1 cellular context compared by ENCODE assay signal in genomic region chr10:72334196-72334831, GRCh38.
TF ChIP-seq lines count a peak whose summit lies in the region.

No MANE protein-coding gene starts in this region.

TF ChIP-seq in GM12878, 131 proteins besides CTCF, POLR2A, EP300 and RAD21:
- TF ChIP-seq ZBTB40 (IDR thresholded peaks at IDR 0.05; ENCODE audit: borderline replicate concordance), result peak; percentile 16; the same call in 1 of the 2 replicates
- no peak for TF ChIP-seq ESRRA (IDR thresholded peaks at IDR 0.05; ENCODE audit: low read length)
- TF ChIP-seq, protein P1, sequence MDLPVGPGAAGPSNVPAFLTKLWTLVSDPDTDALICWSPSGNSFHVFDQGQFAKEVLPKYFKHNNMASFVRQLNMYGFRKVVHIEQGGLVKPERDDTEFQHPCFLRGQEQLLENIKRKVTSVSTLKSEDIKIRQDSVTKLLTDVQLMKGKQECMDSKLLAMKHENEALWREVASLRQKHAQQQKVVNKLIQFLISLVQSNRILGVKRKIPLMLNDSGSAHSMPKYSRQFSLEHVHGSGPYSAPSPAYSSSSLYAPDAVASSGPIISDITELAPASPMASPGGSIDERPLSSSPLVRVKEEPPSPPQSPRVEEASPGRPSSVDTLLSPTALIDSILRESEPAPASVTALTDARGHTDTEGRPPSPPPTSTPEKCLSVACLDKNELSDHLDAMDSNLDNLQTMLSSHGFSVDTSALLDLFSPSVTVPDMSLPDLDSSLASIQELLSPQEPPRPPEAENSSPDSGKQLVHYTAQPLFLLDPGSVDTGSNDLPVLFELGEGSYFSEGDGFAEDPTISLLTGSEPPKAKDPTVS (IDR thresholded peaks at IDR 0.05; ENCODE audit: low read depth, low read length), result no peak
- no peak for TF ChIP-seq HDAC2 (IDR thresholded peaks at IDR 0.05)
- TF ChIP-seq DPF2 (IDR thresholded peaks at IDR 0.05), result no peak
- TF ChIP-seq ZBTB33 (IDR thresholded peaks at IDR 0.05), result peak; percentile 28; the same call in 1 of the 2 replicates
